8 cellular contexts compared by ENCODE assay signal in the genomic region with DNA sequence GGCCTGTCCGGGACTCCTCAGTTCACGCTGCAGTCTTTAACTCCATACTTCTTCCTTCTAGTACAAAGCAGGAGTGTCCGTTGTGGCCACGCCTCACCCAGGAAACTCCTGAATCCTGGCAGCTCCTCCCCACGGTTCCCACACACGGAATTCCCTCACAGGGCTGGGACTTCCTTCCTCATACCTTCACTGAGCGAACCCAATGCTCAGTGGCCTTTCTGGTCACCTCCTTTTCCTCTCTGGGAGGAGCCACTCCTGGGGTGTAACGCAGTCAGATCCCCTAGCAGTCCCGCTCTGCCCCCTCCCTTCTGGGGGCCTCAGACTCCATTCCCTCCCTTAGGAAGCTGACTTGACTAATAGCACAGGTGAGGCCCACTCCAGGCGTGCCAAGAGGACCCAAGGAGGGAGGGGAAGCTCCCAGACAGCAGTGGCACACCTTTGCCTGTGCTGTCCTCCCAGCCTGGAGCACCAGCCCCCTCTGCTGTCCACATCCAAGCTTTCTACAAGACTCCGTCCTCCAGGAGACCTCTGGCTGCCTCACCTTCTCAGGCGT. TPM values are rescaled to one million over a fixed set of nuclear protein-coding genes. Genes with fewer than 3 reads are reported as not detected.
DNase-seq lines count a peak whose midpoint lies in the region; ATAC-seq and TF ChIP-seq lines count a peak whose summit lies in the region.

TSS of gene SLC52A3 (minus strand) at position 75 of the 553 bp plus-strand sequence. CDS start 2,726 bp downstream, outside the sequence.

- intact Hi-C loops in MCF 10A (cut with micrococcal nuclease) (no loop called here), left lung (cut with DNase I) (no loop called here)

- no peaks in the 10 kb centered on the region for H3K9me3 Mint-ChIP-seq in MCF 10A (ENCODE audit: unreplicated experiment)
- H3K9me3 Mint-ChIP-seq in stimulated activated naive B cell treated with anti-CD40 and anti-IgM and Interleukin-4, amounts not matched to agents 10 μg/mL and 1 μg/mL and 100 μg/mL, for 72 hours = no peaks in the 10 kb centered on the region

- no peak within 1 kb of the TSS for H3K27ac Mint-ChIP-seq in MCF 10A (ENCODE audit: low read depth, unreplicated experiment)
- no peak within 1 kb of the TSS for H3K27ac Mint-ChIP-seq in stimulated activated naive B cell treated with anti-CD40 and anti-IgM and Interleukin-4, amounts not matched to agents 10 μg/mL and 1 μg/mL and 100 μg/mL, for 72 hours

- POLR2A ChIA-PET in MCF 10A (lab: Yijun Ruan, JAX) = interaction anchor here (0.9 to 1.2 kb wide), 2 partner anchors 37 to 66 kb away, joined by 3 to 5 read pairs; no protein-coding TSS in a partner anchor

- peak within 1 kb of the TSS; percentile 9 for H3K4me3 Mint-ChIP-seq in MCF 10A (ENCODE audit: unreplicated experiment)
- no peak within 1 kb of the TSS for H3K4me3 Mint-ChIP-seq in stimulated activated naive B cell treated with anti-CD40 and anti-IgM and Interleukin-4, amounts not matched to agents 10 μg/mL and 1 μg/mL and 100 μg/mL, for 72 hours

- in situ Hi-C loops in brain microvascular endothelial cell (cut with HindIII; ENCODE audit: low pct_ligation_motif_present, low sequenced_read_pairs) = no loop called here

- H3K4me3 ChIP-seq in AG09309 (ENCODE audit: control insufficient read depth, low read depth, low read length) = no peak within 1 kb of the TSS
- peak within 1 kb of the TSS in 1 of 2 donors; percentile 5 for H3K4me3 ChIP-seq in left lung
- no peak within 1 kb of the TSS for H3K4me3 ChIP-seq in brain microvascular endothelial cell (ENCODE audit: low read depth, low read length)

- no peaks in the 10 kb centered on the region for H3K9me3 ChIP-seq in left lung

- peaks cover 15% of the 10 kb centered on the region for H3K27me3 Mint-ChIP-seq in MCF 10A (ENCODE audit: insufficient read depth, unreplicated experiment)
- H3K27me3 Mint-ChIP-seq in stimulated activated naive B cell treated with anti-CD40 and anti-IgM and Interleukin-4, amounts not matched to agents 10 μg/mL and 1 μg/mL and 100 μg/mL, for 72 hours = peaks cover 25 to 42% of the 10 kb centered on the region in 2 donors

- H3K27ac ChIP-seq in left lung (peak within 1 kb of the TSS in 1 of 2 donors; percentile 13), brain microvascular endothelial cell (no peak within 1 kb of the TSS)

- CTCF ChIA-PET in MCF 10A (lab: Yijun Ruan, JAX) = interaction anchor here (0.6 to 3.0 kb wide), 12 partner anchors 14 to 1474 kb away, joined by 3 to 12 read pairs (median 4); no protein-coding TSS in a partner anchor

- peak; percentile 19 for TF ChIP-seq CTCF in AG09309 (IDR thresholded peaks at IDR 0.05; ENCODE audit: control insufficient read depth, insufficient read depth, low read depth, low read length, missing control alignments)
- no peak for TF ChIP-seq CTCF in MCF 10A (IDR thresholded peaks at IDR 0.05; ENCODE audit: unreplicated experiment)
- no peak for TF ChIP-seq CTCF in left lung (IDR thresholded peaks at IDR 0.05)
- TF ChIP-seq CTCF in brain microvascular endothelial cell (IDR thresholded peaks at IDR 0.05; ENCODE audit: low read depth, low read length, missing control alignments) = no peak

- H3K36me3 ChIP-seq in left lung (no peaks in the 10 kb centered on the region), brain microvascular endothelial cell (replicated peaks) (no peaks in the 10 kb centered on the region)

- ATAC-seq in left lung (peak; percentile 94), HG03095 (IDR thresholded peaks at IDR 0.05; ENCODE audit: unreplicated experiment) (no peak)
- no peak for ATAC-seq in stimulated activated naive B cell treated with anti-CD40 and anti-IgM and Interleukin-4, amounts not matched to agents 10 μg/mL and 1 μg/mL and 100 μg/mL, for 72 hours (replicated peaks)

- H3K4me1 ChIP-seq in left lung = no peaks in the 10 kb centered on the region

- DNase-seq in AG09309 (ENCODE audit: low read depth) (no peak), HT1080 (ENCODE audit: low read depth) (peak; percentile 18), MCF 10A (ENCODE audit: unreplicated experiment) (peak; percentile 60), left lung (peak in 1 of 2 donors; percentile 69), globus pallidus (ENCODE audit: low spot score) (no peak), brain microvascular endothelial cell (no peak)
- no peak for DNase-seq in stimulated activated naive B cell treated with anti-CD40 and anti-IgM and Interleukin-4, amounts not matched to agents 10 μg/mL and 1 μg/mL and 100 μg/mL, for 72 hours

- no peaks in the 10 kb centered on the region for H3K36me3 Mint-ChIP-seq in MCF 10A (ENCODE audit: insufficient read depth, unreplicated experiment)
- H3K36me3 Mint-ChIP-seq in stimulated activated naive B cell treated with anti-CD40 and anti-IgM and Interleukin-4, amounts not matched to agents 10 μg/mL and 1 μg/mL and 100 μg/mL, for 72 hours = no peaks in the 10 kb centered on the region

- no TSS peak for BruUV-seq in MCF 10A (replicated peaks; lab: Mats Ljungman, UMichigan)

- peaks cover 0 to 17% of the 10 kb centered on the region in 2 donors for H3K27me3 ChIP-seq in left lung
- H3K27me3 ChIP-seq in brain microvascular endothelial cell (replicated peaks) = no peaks in the 10 kb centered on the region

- no peaks in the 10 kb centered on the region for H3K4me1 Mint-ChIP-seq in MCF 10A (ENCODE audit: insufficient read depth, unreplicated experiment)
- H3K4me1 Mint-ChIP-seq in stimulated activated naive B cell treated with anti-CD40 and anti-IgM and Interleukin-4, amounts not matched to agents 10 μg/mL and 1 μg/mL and 100 μg/mL, for 72 hours = peaks cover 9 to 19% of the 10 kb centered on the region in 2 donors

RNA-seq across cellular contexts. Expression of gene SLC52A3, which starts in this region (rescaled TPM):
- total RNA-seq in HT1080 (2014; rRNA removed; shearing (Covaris generic)) = 0.11 TPM in 1 of 2 replicates, not detected in the other
- 0.03 and 0.18 TPM in 2 replicates for polyA plus RNA-seq in HT1080 (2015; cell fraction: cytosol; rRNA removed)
- 0.15 TPM in 1 of 2 replicates, not detected in the other for polyA plus RNA-seq in HT1080 (2015; cell fraction: nucleus; rRNA removed)
- total RNA-seq in MCF 10A (2022) (0.14 and 0.17 TPM in 2 replicates), left lung (1 to 10 TPM; 1.6 to 2.7 TPM)

Comparison
In these comparisons a context has a peak if more than half of its experiments do, and no peak if none do; other contexts are left out.
1. Peak in DNase-seq in HT1080; RNA of the gene not detected or under 1 TPM.
2. Peak in DNase-seq in MCF 10A; RNA of the gene not detected or under 1 TPM.